In the genomic region with DNA sequence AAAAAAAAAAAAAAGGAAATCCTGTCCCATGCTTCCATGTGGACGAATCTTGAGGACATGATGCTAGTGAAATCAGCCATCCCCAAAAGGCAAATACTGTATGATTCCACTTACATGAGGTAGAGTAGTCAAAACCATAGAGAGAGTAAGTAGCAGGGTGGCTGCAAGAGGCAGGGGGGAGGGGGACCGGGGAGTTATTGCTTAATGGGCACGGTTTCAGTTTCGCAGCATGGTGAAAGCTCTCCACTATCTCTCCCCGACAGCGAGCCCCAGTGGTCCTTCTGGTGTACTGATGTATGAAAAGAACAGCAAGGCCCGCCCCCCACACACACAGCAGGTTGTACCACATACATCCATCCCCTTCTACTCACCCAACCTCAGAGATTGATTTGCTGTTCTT, we compare ENCODE assay signal across 8 cellular contexts. TPM values are rescaled to one million over a fixed set of nuclear protein-coding genes. Genes with fewer than 3 reads are reported as not detected.
DNase-seq lines count a peak whose midpoint lies in the region; ATAC-seq lines count a peak whose summit lies in the region.

No MANE protein-coding gene starts in this region.

- ATAC-seq in GM19043 (IDR thresholded peaks at IDR 0.05; ENCODE audit: low read depth, unreplicated experiment) (peak; percentile 99), HG03159 (IDR thresholded peaks at IDR 0.05; ENCODE audit: unreplicated experiment) (peak; percentile 100), left ventricle myocardium superior (peak; percentile 71)

- intact Hi-C loops in left ventricle myocardium superior (cut with micrococcal nuclease): no loop called here

- DNase-seq in AG20443 (ENCODE audit: low spot score): peak; percentile 41
- peak; percentile 77 for DNase-seq in NOMO-1 treated with dmso at 0.1 percent for 144 hours (lab: John Stamatoyannopoulos, UW; ENCODE audit: unreplicated experiment)
- peak; percentile 23 to 51 for DNase-seq in activated T-helper 1 cell treated with anti-CD3 and anti-CD28 coated beads, Interleukin-2, amount 50 U/mL, for 16 hours (ENCODE audit: low read depth in 1 of 2, low spot score in 1 of 2)
- peak; percentile 75 for DNase-seq in left ventricle myocardium superior
- DNase-seq in stimulated activated CD4-positive, alpha-beta T cell treated with anti-CD3 and anti-CD28 coated beads, Interleukin-4, amount 100 ng/mL, for 4 hours: peak; percentile 42 to 60
- no peak for DNase-seq in NCI-H2081 treated with DMSO at 0.1 percent for 48 hours (lab: John Stamatoyannopoulos, UW)

RNA-seq across cellular contexts. Expression of gene NOD1, which starts 32.8 kb away (rescaled TPM):
- total RNA-seq in left ventricle myocardium superior: 6.9 TPM

RNA-seq across cellular contexts. Expression of gene GGCT, which starts 58.9 kb away (rescaled TPM):
- total RNA-seq in left ventricle myocardium superior: 18.2 TPM
